Comparison of ENCODE assay signal across 8 cellular contexts in the genomic region with DNA sequence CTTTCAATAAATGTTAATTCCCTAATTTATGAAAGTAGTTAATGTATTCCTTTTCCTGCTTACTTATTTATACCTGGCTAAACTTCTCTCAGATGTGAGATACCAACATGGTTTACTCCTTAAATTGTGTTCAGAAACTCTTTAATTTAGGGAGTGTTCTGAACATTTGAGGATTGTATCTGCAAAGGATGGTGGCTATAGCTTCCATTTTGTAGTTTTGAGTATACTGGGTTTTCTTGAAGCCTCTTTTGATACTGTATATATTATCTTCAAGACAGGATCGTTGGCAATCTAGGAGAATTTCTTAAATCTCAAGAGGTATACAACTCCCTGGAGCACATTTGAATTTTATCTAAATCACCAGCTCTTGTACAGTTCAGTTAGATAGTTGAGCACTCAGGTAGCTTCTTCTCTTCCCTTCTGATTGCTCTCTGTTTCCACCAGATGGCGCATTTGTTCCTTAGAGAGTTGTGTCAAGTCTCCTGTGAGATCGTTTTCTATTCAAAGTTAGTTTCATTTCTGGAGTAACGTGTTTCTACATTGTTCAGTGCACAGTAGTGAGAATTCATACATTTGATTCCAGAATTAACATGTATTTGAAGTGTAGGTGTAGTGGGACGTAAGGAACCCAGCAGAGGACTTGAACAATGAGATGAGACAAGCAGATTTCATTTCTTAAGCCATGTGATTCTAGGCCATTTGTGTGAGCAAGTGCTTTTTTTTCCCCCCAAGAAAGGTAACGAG.
DNase-seq lines count a peak whose midpoint lies in the region; ATAC-seq and TF ChIP-seq lines count a peak whose summit lies in the region.
"Not testable (repeated sequence)": the region's sequence is repeated elsewhere in the genome, so short reads cannot be mapped to it uniquely, and the experiment has no call there.

No MANE protein-coding gene starts in this region.

- not testable (repeated sequence) for H3K4me1 ChIP-seq in heart left ventricle

- not testable (repeated sequence) for H3K9me3 Mint-ChIP-seq in T-helper 1 cell treated with Interleukin-12 subunit alpha and Interleukin-12 subunit beta and Interleukin-4 antibody, amounts not matched to agents 30 μg/mL and 1 μg/mL, for 36 hours

- intact Hi-C loops in heart left ventricle (cut with DNase I), result loop anchor here in 9 of 10 donors (2.0 to 10.0 kb wide), 3 partner anchors 273 to 276 kb away; no protein-coding TSS in a partner anchor

- peak; percentile 45 for DNase-seq in AG10803 (ENCODE audit: low read depth)
- DNase-seq in NCI-H2029 (lab: John Stamatoyannopoulos, UW), result peak; percentile 55
- DNase-seq in astrocyte of the cerebellum (ENCODE audit: low read depth), result peak; percentile 19
- peak in 1 of 5 donors; percentile 27 for DNase-seq in heart left ventricle
- peak; percentile 51 for DNase-seq in putamen (ENCODE audit: low spot score)

- peak overlapping the region; percentile 41 for H3K4me3 ChIP-seq in AG10803 (ENCODE audit: low read length)
- H3K4me3 ChIP-seq in astrocyte of the cerebellum (ENCODE audit: low read depth, low read length), result not testable (repeated sequence)
- H3K4me3 ChIP-seq in heart left ventricle, result peak overlapping the region in 1 of 12 donors; percentile 19

- 9 to 15% (median 12%) methylated on average over 6 of the region's 6 CpGs for WGBS in heart left ventricle, 4 donors

- H3K27me3 Mint-ChIP-seq in T-helper 1 cell treated with Interleukin-12 subunit alpha and Interleukin-12 subunit beta and Interleukin-4 antibody, amounts not matched to agents 30 μg/mL and 1 μg/mL, for 36 hours (ENCODE audit: low read depth), result not testable (repeated sequence)

- peaks cover 0 to 53% (median 40%) of the 10 kb centered on the region in 9 donors for H3K36me3 ChIP-seq in heart left ventricle

- not testable (repeated sequence) for H3K4me1 Mint-ChIP-seq in T-helper 1 cell treated with Interleukin-12 subunit alpha and Interleukin-12 subunit beta and Interleukin-4 antibody, amounts not matched to agents 30 μg/mL and 1 μg/mL, for 36 hours (ENCODE audit: low read depth)

- not testable (repeated sequence) for H3K9me3 ChIP-seq in heart left ventricle

- peaks cover 10% of the 10 kb centered on the region for H3K36me3 Mint-ChIP-seq in T-helper 1 cell treated with Interleukin-12 subunit alpha and Interleukin-12 subunit beta and Interleukin-4 antibody, amounts not matched to agents 30 μg/mL and 1 μg/mL, for 36 hours (ENCODE audit: low read depth)

- H3K27ac Mint-ChIP-seq in T-helper 1 cell treated with Interleukin-12 subunit alpha and Interleukin-12 subunit beta and Interleukin-4 antibody, amounts not matched to agents 30 μg/mL and 1 μg/mL, for 36 hours, result peak overlapping the region; percentile 78

- peak overlapping the region in 2 of 12 donors; percentile 24 to 33 for H3K27ac ChIP-seq in heart left ventricle

- not testable (repeated sequence) for H3K27me3 ChIP-seq in heart left ventricle

- not testable (repeated sequence) for TF ChIP-seq POLR2A in heart left ventricle (IDR thresholded peaks at IDR 0.05)

- in situ Hi-C loops in astrocyte of the cerebellum (cut with HindIII; ENCODE audit: low sequenced_read_pairs), result not testable (repeated sequence)

- ATAC-seq in GM18861 (IDR thresholded peaks at IDR 0.05; ENCODE audit: unreplicated experiment) (peak; percentile 74), HG02981 (IDR thresholded peaks at IDR 0.05; ENCODE audit: unreplicated experiment) (peak; percentile 70), heart left ventricle (peak in 3 of 4 donors; percentile 68 to 79 (median 75))

- peak overlapping the region; percentile 73 for H3K4me3 Mint-ChIP-seq in T-helper 1 cell treated with Interleukin-12 subunit alpha and Interleukin-12 subunit beta and Interleukin-4 antibody, amounts not matched to agents 30 μg/mL and 1 μg/mL, for 36 hours

- TF ChIP-seq CTCF in AG10803 (conservative IDR thresholded peaks at IDR 0.05; ENCODE audit: low read length) (peak; percentile 47), astrocyte of the cerebellum (IDR thresholded peaks at IDR 0.05; ENCODE audit: low read depth, low read length, missing control alignments) (peak; percentile 41), heart left ventricle (IDR thresholded peaks at IDR 0.05) (peak; percentile 43 to 65 (median 56))
